In genomic region chr1:145990249-145991097, GRCh38 we compare ENCODE assay signal across 1 cellular context.
TF ChIP-seq lines count a peak whose summit lies in the region.

No MANE protein-coding gene starts in this region.

TF ChIP-seq in GM23338, 12 proteins besides CTCF, POLR2A, EP300 and RAD21 (continued from another document):
- TF ChIP-seq ZNF462 (CRISPR knock-in tag; IDR thresholded peaks at IDR 0.05) (no peak), ZNF331 (CRISPR knock-in tag; IDR thresholded peaks at IDR 0.05; ENCODE audit: low read depth) (no peak), EZH2 (IDR thresholded peaks at IDR 0.05; ENCODE audit: low read depth, unreplicated experiment) (no peak), EZH2phosphoT487 (IDR thresholded peaks at IDR 0.05; ENCODE audit: unreplicated experiment) (no peak)
